In the genomic region with DNA sequence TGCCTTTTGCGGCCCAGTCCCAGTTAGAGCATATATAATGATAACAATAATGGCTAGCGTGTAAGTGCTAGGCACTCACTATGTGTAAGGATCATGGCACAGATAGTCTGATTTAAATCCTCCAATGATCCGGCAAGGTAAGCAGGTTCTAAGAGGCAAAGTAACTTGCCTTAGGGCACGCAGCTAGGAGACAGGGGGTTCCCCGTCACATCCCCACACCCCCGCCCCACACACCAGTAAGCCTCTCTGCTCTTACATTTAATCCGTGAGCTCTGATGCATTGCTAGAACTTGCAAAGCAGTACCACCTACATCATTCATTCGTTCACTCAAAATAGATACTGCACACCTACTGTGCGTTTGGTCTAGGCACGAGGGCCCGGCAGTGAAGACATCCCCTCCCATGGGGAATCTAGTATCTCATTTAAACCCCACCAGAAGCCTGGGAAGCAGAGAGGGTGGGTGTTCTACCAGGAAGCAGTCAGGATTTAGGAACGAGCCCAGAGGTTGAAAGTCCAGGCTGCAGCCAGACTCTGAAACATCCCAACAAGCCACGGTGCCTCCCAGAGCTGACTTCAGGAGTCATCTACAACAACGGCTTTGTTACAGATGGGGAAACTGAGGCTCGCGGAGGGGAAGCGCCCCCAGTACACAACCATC, we compare ENCODE assay signal across 32 cellular contexts. TPM values are rescaled to one million over a fixed set of nuclear protein-coding genes. Genes with fewer than 3 reads are reported as not detected.
DNase-seq lines count a peak whose midpoint lies in the region; ATAC-seq, FAIRE-seq and TF ChIP-seq lines count a peak whose summit lies in the region.
"Had no signal": no experiment of that assay in that cellular context is flagged by ENCODE, and none has a peak within 500 bp of the region (broad histone marks: within the 10 kb centered on the region; RNA-seq: fewer than 3 reads in every experiment).

No MANE protein-coding gene starts in this region.

- no peak overlapping the region for H3K4me3 ChIP-seq in small intestine (ENCODE audit: low read depth in 1 of 2, low read length in 2 of 2)
- H3K4me3 ChIP-seq: HAP-1, left lung, ovary, SJSA1, transverse colon had no signal

- H3K27me3 Mint-ChIP-seq in activated B cell treated with CpG ODN at 0.5 μM for 24 hours: peaks cover 7% of the 10 kb centered on the region

- no peak overlapping the region for H3K27ac ChIP-seq in small intestine (ENCODE audit: low read depth in 1 of 2, low read length in 1 of 2)
- H3K27ac ChIP-seq: brain microvascular endothelial cell, left lung, ovary, SJSA1, transverse colon had no signal

- no peaks in the 10 kb centered on the region for H3K9me3 Mint-ChIP-seq in activated B cell treated with CpG ODN at 0.5 μM for 24 hours
- H3K9me3 Mint-ChIP-seq: CD8-positive, alpha-beta T cell; memory B cell had no signal

- no peaks in the 10 kb centered on the region for H3K27me3 ChIP-seq in small intestine (ENCODE audit: control insufficient read depth in 2 of 2, insufficient read depth in 2 of 2, low read length in 2 of 2)
- H3K27me3 ChIP-seq: brain microvascular endothelial cell, ovary, SJSA1 had no signal

- DNase-seq in activated CD4-positive, alpha-beta T cell treated with anti-CD3 and anti-CD28 coated beads for 48 hours: peak; percentile 46
- DNase-seq in activated CD4-positive, alpha-beta T cell treated with anti-CD3 and anti-CD28 coated beads for 4 hours: no peak
- DNase-seq in stimulated activated CD4-positive, alpha-beta T cell treated with anti-CD3 and anti-CD28 coated beads, Interleukin-1b, Interleukin-23, amount 100 ng/mL, for 48 hours: peak; percentile 48
- no peak for DNase-seq in stimulated activated CD4-positive, alpha-beta T cell treated with anti-CD3 and anti-CD28 coated beads, Interleukin-4, amount 100 ng/mL, for 4 hours
- DNase-seq in activated B cell treated with CpG ODN at 0.5 μM for 24 hours (no peak), small intestine (peak; percentile 34), NCI-H128 (lab: John Stamatoyannopoulos, UW; ENCODE audit: unreplicated experiment) (no peak)
- DNase-seq: activated gamma-delta T cell treated with Interleukin-2 at 50 U/mL for 16 hours; amniotic stem cell; CD8-positive, alpha-beta T cell; cerebellar nuclear complex; Karpas-422; NCI-H2029; NCI-H510A treated with DMSO at 0.1 percent for 48 hours; ovary; retina; RPMI8226; transverse colon had no signal

- H3K27ac Mint-ChIP-seq in activated B cell treated with CpG ODN at 0.5 μM for 24 hours: peak overlapping the region; percentile 50
- H3K27ac Mint-ChIP-seq: B cell; CD8-positive, alpha-beta T cell; memory B cell had no signal

- FAIRE-seq in small intestine (lab: Jason Lieb, UNC): no peak
- FAIRE-seq: TTC549 had no signal

- POLR2A ChIA-PET in activated B cell treated with CpG ODN at 0.5 μM for 24 hours (lab: Charles Lee): interaction anchor here (0.6 to 4.4 kb wide), 7 partner anchors 9 to 334 kb away, joined by 3 to 16 read pairs (median 8); no protein-coding TSS in a partner anchor

- CTCF ChIA-PET in activated B cell treated with CpG ODN at 0.5 μM for 24 hours (lab: Charles Lee): interaction anchor here (1.7 kb wide), 1 partner anchor 38 kb away, joined by 6 read pairs; no protein-coding TSS in a partner anchor

- no peaks in the 10 kb centered on the region for H3K4me1 ChIP-seq in small intestine (ENCODE audit: control insufficient read depth in 2 of 2, insufficient read depth in 1 of 2, low read depth in 1 of 2, low read length in 1 of 2)
- H3K4me1 ChIP-seq: HAP-1, left lung, SJSA1, transverse colon had no signal

- intact Hi-C loops in activated B cell treated with CpG ODN at 0.5 μM for 24 hours (cut with micrococcal nuclease): no loop called here

- 26 to 65% (median 40%) methylated on average over 17 of the region's 17 CpGs for WGBS in small intestine, 3 donors

- TF ChIP-seq CTCF in activated B cell treated with CpG ODN at 0.5 μM for 24 hours (IDR thresholded peaks at IDR 0.05): no peak

- peaks cover 13% of the 10 kb centered on the region for H3K4me1 Mint-ChIP-seq in activated B cell treated with CpG ODN at 0.5 μM for 24 hours
- H3K4me1 Mint-ChIP-seq: B cell, memory B cell had no signal

- H3K36me3 ChIP-seq in small intestine (ENCODE audit: control insufficient read depth in 2 of 2, insufficient read depth in 2 of 2, low read length in 2 of 2): no peaks in the 10 kb centered on the region
- H3K36me3 ChIP-seq: brain microvascular endothelial cell, HAP-1, left lung, ovary, SJSA1, transverse colon had no signal

- H3K36me3 Mint-ChIP-seq in activated B cell treated with CpG ODN at 0.5 μM for 24 hours (ENCODE audit: low read depth): no peaks in the 10 kb centered on the region
- H3K36me3 Mint-ChIP-seq: CD8-positive, alpha-beta T cell; memory B cell had no signal

- ATAC-seq in activated B cell treated with CpG ODN at 0.5 μM for 24 hours (ENCODE audit: low read depth) (peak; percentile 77), HG03432 (IDR thresholded peaks at IDR 0.05; ENCODE audit: unreplicated experiment) (no peak)
- ATAC-seq: CD8-positive, alpha-beta T cell had no signal

- peak overlapping the region; percentile 22 for H3K4me3 Mint-ChIP-seq in activated B cell treated with CpG ODN at 0.5 μM for 24 hours
- H3K4me3 Mint-ChIP-seq: B cell; CD8-positive, alpha-beta T cell; memory B cell had no signal

- no peaks in the 10 kb centered on the region for H3K9me3 ChIP-seq in small intestine (ENCODE audit: control insufficient read depth, low read depth)
- H3K9me3 ChIP-seq: HAP-1, left lung, ovary, SJSA1, transverse colon had no signal

RNA-seq across cellular contexts. Expression of a gene that starts 20.6 kb away (rescaled TPM):
- 4.6 and 5.4 TPM in 2 replicates for total RNA-seq in activated B cell treated with CpG ODN at 0.5 μM for 24 hours
- polyA plus RNA-seq in small intestine: 1 to 10 TPM in 1 of 3 donors, under 1 TPM in 2; 0.40 to 2.2 (median 0.45) TPM
- total RNA-seq: B cell, dermis microvascular lymphatic vessel endothelial cell, esophagus mucosa, fibroblast of villous mesenchyme, SJSA1, skeletal muscle tissue, subcutaneous adipose tissue had no signal
- polyA plus RNA-seq: neural cell had no signal

RNA-seq across cellular contexts. Expression of a gene that starts 37.3 kb away (rescaled TPM):
- 28.9 and 29.4 TPM in 2 replicates for total RNA-seq in activated B cell treated with CpG ODN at 0.5 μM for 24 hours
- 10 to 100 TPM in 1 of 3 donors, 1 to 10 TPM in 2; 3.6 to 18.8 (median 9.7) TPM for polyA plus RNA-seq in small intestine

Comparison
In these comparisons a context has a peak if more than half of its experiments do, and no peak if none do; other contexts are left out.
1. DNase-seq: peak in activated CD4-positive, alpha-beta T cell treated with anti-CD3 and anti-CD28 coated beads for 48 hours (single experiment), stimulated activated CD4-positive, alpha-beta T cell treated with anti-CD3 and anti-CD28 coated beads, Interleukin-1b, Interleukin-23, amount 100 ng/mL, for 48 hours (single experiment) and small intestine (single experiment); none in activated CD4-positive, alpha-beta T cell treated with anti-CD3 and anti-CD28 coated beads for 4 hours (0 of 2), stimulated activated CD4-positive, alpha-beta T cell treated with anti-CD3 and anti-CD28 coated beads, Interleukin-4, amount 100 ng/mL, for 4 hours (0 of 2), activated B cell treated with CpG ODN at 0.5 μM for 24 hours (single experiment) and NCI-H128 (single experiment).